14 cellular contexts compared by ENCODE assay signal in the genomic region with DNA sequence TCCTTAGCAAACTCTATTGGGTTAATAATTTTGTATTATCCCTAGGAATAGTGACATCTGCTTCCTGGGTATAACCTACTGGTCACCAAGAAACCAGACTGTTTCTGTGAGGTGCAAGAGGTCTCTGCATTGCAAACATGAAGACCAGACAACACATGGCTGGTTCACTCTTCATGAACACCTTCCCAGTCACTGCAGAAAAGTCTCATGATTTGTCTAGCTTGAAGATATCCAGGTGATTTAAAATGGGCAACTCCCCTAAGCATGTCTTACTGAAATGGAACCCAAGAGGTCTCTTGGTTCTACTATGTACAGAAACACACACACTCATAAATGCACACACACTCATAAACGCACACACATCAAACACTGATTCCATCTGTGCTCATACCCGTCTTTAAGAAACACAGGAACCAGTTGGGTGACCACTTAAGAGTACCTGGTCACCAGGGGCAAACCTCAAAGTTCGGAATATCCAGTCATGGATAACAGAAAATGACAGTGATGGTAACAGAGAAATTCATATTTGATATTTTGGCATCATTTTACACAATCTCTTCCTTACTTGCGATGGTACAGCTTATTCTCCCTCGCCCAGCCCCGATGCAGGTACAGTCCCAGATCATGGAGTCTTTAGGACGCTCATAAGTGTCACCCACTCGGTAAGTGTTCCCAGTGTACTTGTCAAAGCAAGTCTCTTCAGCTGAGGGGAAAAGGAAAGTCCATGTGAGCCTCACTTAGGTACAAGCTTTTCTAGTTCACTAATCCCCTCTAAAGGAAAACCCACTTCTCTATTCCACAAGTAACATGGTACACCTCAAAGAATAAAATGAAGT. TPM values are rescaled to one million over a fixed set of nuclear protein-coding genes. Genes with fewer than 3 reads are reported as not detected.
DNase-seq lines count a peak whose midpoint lies in the region; ATAC-seq, FAIRE-seq and TF ChIP-seq lines count a peak whose summit lies in the region.
"Had no signal": no experiment of that assay in that cellular context is flagged by ENCODE, and none has a peak within 500 bp of the region (broad histone marks: within the 10 kb centered on the region; RNA-seq: fewer than 3 reads in every experiment).

No MANE protein-coding gene starts in this region.

- H3K9ac ChIP-seq in HCT116 (ENCODE audit: low read length) (no peak overlapping the region), keratinocyte (ENCODE audit: control insufficient read depth, extremely low read depth, insufficient read depth, low read length) (no peak overlapping the region), skeletal muscle tissue (ENCODE audit: low read depth in 1 of 3, low read length in 3 of 3) (no peak overlapping the region)

- peaks cover 11% of the 10 kb centered on the region; the same call in 1 of the 2 replicates for H3K27me3 ChIP-seq in HCT116 (ENCODE audit: insufficient read depth, low read length)
- no peaks in the 10 kb centered on the region for H3K27me3 ChIP-seq in breast epithelium
- H3K27me3 ChIP-seq in keratinocyte (ENCODE audit: control insufficient read depth, extremely low read depth, insufficient read depth, low read length), result peaks cover 7% of the 10 kb centered on the region
- H3K27me3 ChIP-seq in skeletal muscle tissue (ENCODE audit: control insufficient read depth in 3 of 3, insufficient read depth in 3 of 3, low read length in 3 of 3), result peaks cover 10 to 27% (median 15%) of the 10 kb centered on the region in 3 donors

- H2AFZ ChIP-seq in HCT116 (ENCODE audit: low read depth, low read length, poor library complexity, severe bottlenecking), result peak overlapping the region; percentile 29
- no peak overlapping the region for H2AFZ ChIP-seq in keratinocyte (ENCODE audit: control insufficient read depth, low read length)
- H2AFZ ChIP-seq: PC-9 had no signal

- H3K27ac ChIP-seq in HCT116 (ENCODE audit: low read depth, low read length) (no peak overlapping the region), breast epithelium (peak overlapping the region; percentile 8 to 59), keratinocyte (ENCODE audit: control insufficient read depth, insufficient read depth, low read length) (no peak overlapping the region), skeletal muscle tissue (ENCODE audit: low read depth, low read length) (peak overlapping the region; percentile 22)
- H3K27ac ChIP-seq: PC-9 had no signal

- H3K4me2 ChIP-seq in HCT116 (ENCODE audit: low read length) (peak overlapping the region; percentile 86), keratinocyte (ENCODE audit: control insufficient read depth, extremely low read depth, insufficient read depth, low read depth, low read length) (peak overlapping the region; percentile 41)
- H3K4me2 ChIP-seq: PC-9 had no signal

- H3K9me2 ChIP-seq in HCT116 (ENCODE audit: insufficient read depth), result no peaks in the 10 kb centered on the region

- dilution Hi-C loops in keratinocyte (cut with MboI; ENCODE audit: extremely low pct_ligation_motif_present, low sequenced_read_pairs), result no loop called here

- H4K20me1 ChIP-seq in HCT116 (ENCODE audit: insufficient read depth), result no peaks in the 10 kb centered on the region
- no peaks in the 10 kb centered on the region for H4K20me1 ChIP-seq in keratinocyte (ENCODE audit: control insufficient read depth, extremely low read depth, insufficient read depth, low read length)

- peak; percentile 82 for FAIRE-seq in keratinocyte (lab: Jason Lieb, UNC)

- RAD21 ChIA-PET in HCT116 (lab: Charles Lee; ENCODE audit: low non-redundant PET in 1 of 2, low total read pairs in 2 of 2, uncharacterized antibody in 2 of 2, unreplicated experiment in 2 of 2), result no interaction called here

- H3K36me3 ChIP-seq in HCT116 (ENCODE audit: control insufficient read depth in 1 of 2, insufficient read depth in 2 of 2, low read length in 2 of 2) (no peaks in the 10 kb centered on the region), breast epithelium (no peaks in the 10 kb centered on the region), keratinocyte (ENCODE audit: control insufficient read depth in 2 of 2, extremely low read depth in 1 of 2, insufficient read depth in 2 of 2, low read length in 2 of 2) (peaks cover 0 to 12% of the 10 kb centered on the region in 2 experiments), skeletal muscle tissue (ENCODE audit: control insufficient read depth in 3 of 3, insufficient read depth in 3 of 3, low read length in 3 of 3) (peaks cover 0 to 4% (median 0%) of the 10 kb centered on the region in 3 donors)

- no peaks in the 10 kb centered on the region for H3K9me1 ChIP-seq in keratinocyte (ENCODE audit: control insufficient read depth, extremely low read depth, insufficient read depth, low read length)

- no TSS peak for BruUV-seq in HCT116 (replicated peaks; lab: Mats Ljungman, UMichigan)

- H3K9me3 ChIP-seq in HCT116 (ENCODE audit: control insufficient read depth in 1 of 2, insufficient read depth in 1 of 2, low read depth in 1 of 2, low read length in 2 of 2) (no peaks in the 10 kb centered on the region), breast epithelium (no peaks in the 10 kb centered on the region), keratinocyte (ENCODE audit: control insufficient read depth, low read depth, low read length) (no peaks in the 10 kb centered on the region), skeletal muscle tissue (ENCODE audit: control insufficient read depth in 3 of 3, low read length in 3 of 3) (no peaks in the 10 kb centered on the region)

- CTCF ChIA-PET in HCT116 (lab: Charles Lee), result no interaction called here

- H3K4me3 ChIP-seq in HCT116 (replicated peaks in 1 of 2; ENCODE audit: low read depth in 1 of 2, low read length in 2 of 2), result no peak overlapping the region
- no peak overlapping the region for H3K4me3 ChIP-seq in breast epithelium
- H3K4me3 ChIP-seq in keratinocyte (ENCODE audit: control insufficient read depth in 2 of 3, extremely low read depth in 1 of 3, insufficient read depth in 2 of 3, low read depth in 1 of 3, low read length in 3 of 3), result peak overlapping the region in 1 of 3 experiments; percentile 14
- H3K4me3 ChIP-seq in skeletal muscle tissue (ENCODE audit: low read length in 3 of 3), result peak overlapping the region in 1 of 3 donors; percentile 32
- H3K4me3 ChIP-seq: PC-9 had no signal

- no peak for TF ChIP-seq CTCF in HCT116 (IDR thresholded peaks at IDR 0.05 in 2 of 3, conservative IDR thresholded peaks at IDR 0.05 in 1 of 3; ENCODE audit: borderline replicate concordance in 1 of 3, insufficient read depth in 1 of 3, low read depth in 2 of 3, low read length in 2 of 3)
- no peak for TF ChIP-seq CTCF in breast epithelium (IDR thresholded peaks at IDR 0.05)
- TF ChIP-seq CTCF in keratinocyte (optimal IDR thresholded peaks at IDR 0.05 in 1 of 3, IDR thresholded peaks at IDR 0.05 in 1 of 3, conservative IDR thresholded peaks at IDR 0.05 in 1 of 3; ENCODE audit: extremely low read depth in 1 of 3, insufficient read depth in 2 of 3, low read length in 3 of 3), result no peak

- H3K4me1 ChIP-seq in HCT116 (ENCODE audit: control insufficient read depth in 1 of 2, insufficient read depth in 2 of 2, low read length in 2 of 2) (peaks cover 20 to 37% of the 10 kb centered on the region in 2 experiments), breast epithelium (no peaks in the 10 kb centered on the region), keratinocyte (ENCODE audit: control insufficient read depth, extremely low read depth, insufficient read depth, low read length) (peaks cover 19% of the 10 kb centered on the region), skeletal muscle tissue (ENCODE audit: control insufficient read depth in 3 of 3, insufficient read depth in 3 of 3, low read length in 3 of 3) (peaks cover 3 to 12% (median 11%) of the 10 kb centered on the region in 3 donors)

- no peaks in the 10 kb centered on the region for H3K79me2 ChIP-seq in HCT116 (ENCODE audit: insufficient read depth, low read length)
- peaks cover 4% of the 10 kb centered on the region for H3K79me2 ChIP-seq in keratinocyte (ENCODE audit: control insufficient read depth, insufficient read depth, low read length)

- ATAC-seq in HCT116 (peak; percentile 4; the same call in 1 of the 2 replicates), GM19455 (IDR thresholded peaks at IDR 0.05; ENCODE audit: unreplicated experiment) (no peak), GM19035 (IDR thresholded peaks at IDR 0.05; ENCODE audit: unreplicated experiment) (no peak)
- ATAC-seq: natural killer cell treated with Interleukin-12 subunit alpha and Interleukin-12 subunit beta and Interleukin-15 and Interleukin-18, amount 100 ng/mL, for 72 hours; stimulated activated effector memory CD8-positive, alpha-beta T cell treated with anti-CD3 and anti-CD28 coated beads, Interleukin-12 subunit alpha, Interleukin-12 subunit beta, amount 100 ng/mL, for 72 hours had no signal

- no peak for TF ChIP-seq POLR2A in HCT116 (IDR thresholded peaks at IDR 0.05; ENCODE audit: borderline replicate concordance, extremely low read depth, insufficient read depth, insufficient read length)
- no peak for TF ChIP-seq POLR2A in breast epithelium (IDR thresholded peaks at IDR 0.05)

- POLR2A ChIA-PET in HCT116 (lab: Charles Lee), result no interaction called here

- no peak for DNase-seq in HCT116 (ENCODE audit: low read depth, low spot score)
- no peak for DNase-seq in breast epithelium (ENCODE audit: low spot score in 2 of 2)
- DNase-seq in keratinocyte (ENCODE audit: low read depth, low spot score), result no peak
- no peak for DNase-seq in NCI-H128 (lab: John Stamatoyannopoulos, UW; ENCODE audit: unreplicated experiment)
- no peak for DNase-seq in activated CD8-positive, alpha-beta memory T cell treated with anti-CD3 and anti-CD28 coated beads for 24 hours
- DNase-seq: activated CD4-positive, alpha-beta T cell treated with anti-CD3 and anti-CD28 coated beads, Interleukin-2, amount 50 U/mL, for 48 hours; activated naive CD4-positive, alpha-beta T cell treated with Interleukin-2 at 50 U/mL for 16 hours; CD8-positive, alpha-beta memory T cell had no signal

- intact Hi-C loops in HCT116 (cut with micrococcal nuclease) (no loop called here), breast epithelium (cut with DNase I; ENCODE audit: low total_unique reads) (no loop called here)

- TF ChIP-seq RAD21 in HCT116 (IDR thresholded peaks at IDR 0.05; ENCODE audit: low read depth), result no peak

TF ChIP-seq in HCT116, 20 proteins besides CTCF, POLR2A, EP300 and RAD21 (continues in another document):
- TF ChIP-seq YY1 (IDR thresholded peaks at IDR 0.05; ENCODE audit: extremely low read depth, insufficient replicate concordance, low read depth, low read length), result no peak
- no peak for TF ChIP-seq SP1 (IDR thresholded peaks at IDR 0.05; ENCODE audit: low read depth)

RNA-seq across cellular contexts. Expression of gene FN1, which starts 2.9 kb away (rescaled TPM):
- 11.1 TPM for total RNA-seq in HCT116 (2021; ENCODE audit: unreplicated experiment)
- 5.3 and 6.3 TPM in 2 replicates for polyA plus RNA-seq in HCT116 (2012)
- 100 to 1,000 TPM in 2 of 3 donors, 10 to 100 TPM in 1; 74.9 to 295 (median 102) TPM for total RNA-seq in breast epithelium
- 1,649 to 4,168 TPM (median 2,964 TPM) in 3 replicates for polyA plus RNA-seq in keratinocyte
- polyA plus RNA-seq in keratinocyte (2011; ENCODE audit: low read depth), result 122 TPM
- 812 and 843 TPM in 2 replicates for polyA plus RNA-seq in keratinocyte (2011; cell fraction: cytosol; rRNA removed)
- 8,405 and 11,754 TPM in 2 replicates for polyA plus RNA-seq in keratinocyte (2011; cell fraction: nucleus; rRNA removed)
- polyA plus RNA-seq in keratinocyte (2012; ENCODE audit: low replicate concordance), result 121 and 3,790 TPM in 2 replicates
- 3,926 to 7,724 TPM (median 4,827 TPM) in 3 replicates for polyA minus RNA-seq in keratinocyte
- 2,478 TPM for polyA minus RNA-seq in keratinocyte (2011; cell fraction: cytosol; rRNA and poly(A)+ RNA removed)
- 5,843 and 14,065 TPM in 2 replicates for polyA minus RNA-seq in keratinocyte (2011; cell fraction: nucleus; rRNA and poly(A)+ RNA removed)
- 301 TPM for total RNA-seq in skeletal muscle tissue

Comparison
In these comparisons a context has a peak if more than half of its experiments do, and no peak if none do; other contexts are left out.
1. H3K27ac ChIP-seq: peak in breast epithelium (2 of 2) and skeletal muscle tissue (single experiment); none in HCT116 (single experiment) and keratinocyte (single experiment).